ENCODE assay signal across 8 cellular contexts in the genomic region with DNA sequence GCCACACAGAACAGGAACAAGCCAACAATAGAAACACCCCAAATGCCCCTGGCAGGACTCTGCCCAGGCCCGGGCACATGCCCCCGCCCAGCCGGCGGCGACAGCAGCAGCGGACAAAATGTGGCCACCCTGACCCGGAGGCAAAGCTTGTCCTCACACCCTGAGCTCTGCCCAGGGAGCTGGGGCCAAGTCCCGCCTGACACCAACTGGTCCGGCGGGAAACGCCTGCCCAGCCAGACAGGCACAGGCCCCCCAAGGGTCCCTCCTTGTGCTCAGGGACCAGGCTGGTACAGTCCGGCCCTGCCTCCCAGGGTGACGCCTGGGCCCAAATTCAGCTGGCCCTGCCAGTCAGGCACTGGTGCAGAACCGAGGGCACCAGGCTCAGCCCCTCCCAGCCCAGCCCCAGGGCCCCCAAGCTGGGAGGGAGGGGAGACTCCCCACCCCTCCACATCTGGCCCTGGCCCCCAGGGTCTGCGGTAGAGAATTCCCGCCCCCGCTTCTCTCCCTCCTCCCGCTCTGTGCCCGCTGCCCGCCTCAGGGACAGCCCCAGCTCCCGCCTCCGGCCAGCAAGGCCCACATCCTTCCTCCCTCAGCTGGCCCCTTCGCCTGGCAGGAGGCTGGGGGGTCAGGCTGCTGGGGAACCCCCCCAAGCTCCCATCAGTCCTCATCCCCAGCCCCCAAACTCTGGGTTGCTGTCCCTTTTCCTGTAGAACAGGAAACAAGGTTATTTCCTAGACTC. TPM values are rescaled to one million over a fixed set of nuclear protein-coding genes. Genes with fewer than 3 reads are reported as not detected.
DNase-seq lines count a peak whose midpoint lies in the region; ATAC-seq and TF ChIP-seq lines count a peak whose summit lies in the region.

No MANE protein-coding gene starts in this region.

- no peaks in the 10 kb centered on the region for H3F3A ChIP-seq in neural cell (ENCODE audit: insufficient read depth, low read length, poor library complexity, severe bottlenecking)

- no peaks in the 10 kb centered on the region for H3K27me3 Mint-ChIP-seq in T-helper 17 cell

- peak overlapping the region; percentile 78 for H3K27ac ChIP-seq in neural cell (ENCODE audit: low read length)

- H3K4me3 Mint-ChIP-seq in T-helper 17 cell, result peak overlapping the region; percentile 85

- peak overlapping the region; percentile 96 for H3K9ac ChIP-seq in neural cell (ENCODE audit: low read length)

- H4K20me1 ChIP-seq in neural cell (ENCODE audit: insufficient read depth), result peaks cover 57% of the 10 kb centered on the region

- H3K79me2 ChIP-seq in neural cell (replicated peaks; ENCODE audit: insufficient read depth, low read length), result peaks cover 70% of the 10 kb centered on the region

- H2AFZ ChIP-seq in neural cell (ENCODE audit: low read depth, low read length), result no peak overlapping the region

- no peaks in the 10 kb centered on the region for H3K9me2 ChIP-seq in neural cell (ENCODE audit: insufficient read depth, low read length)

- H3K4me3 ChIP-seq in fibroblast of mammary gland (ENCODE audit: control insufficient read depth, low read depth, low read length) (peak overlapping the region; percentile 89), neural cell (ENCODE audit: low read length) (peak overlapping the region; percentile 97)

- TF ChIP-seq RAD21 in neural cell (conservative IDR thresholded peaks at IDR 0.05), result no peak

- no peak for TF ChIP-seq CTCF in fibroblast of mammary gland (conservative IDR thresholded peaks at IDR 0.05; ENCODE audit: control insufficient read depth, insufficient read depth, low read depth, low read length)
- TF ChIP-seq CTCF in neural cell (IDR thresholded peaks at IDR 0.05; ENCODE audit: poor library complexity, severe bottlenecking), result no peak

- no peaks in the 10 kb centered on the region for H3K9me3 ChIP-seq in T-helper 17 cell (ENCODE audit: control insufficient read depth, low read length, poor library complexity, severe bottlenecking)
- H3K9me3 ChIP-seq in neural cell (ENCODE audit: low read length), result no peaks in the 10 kb centered on the region

- no peaks in the 10 kb centered on the region for H3K36me3 ChIP-seq in neural cell (ENCODE audit: insufficient read depth, low read length)

- H3K27ac Mint-ChIP-seq in T-helper 17 cell, result peak overlapping the region; percentile 77

- DNase-seq in NCI-H1092 treated with DMSO at 0.1 percent for 48 hours (lab: John Stamatoyannopoulos, UW) (peak; percentile 40), NCI-H1092 (lab: John Stamatoyannopoulos, UW) (no peak), T-helper 17 cell (no peak), fibroblast of mammary gland (ENCODE audit: low read depth) (no peak), ACHN (no peak)
- no peak for DNase-seq in NK-92 treated with Interleukin-12 subunit alpha and Interleukin-12 subunit beta, amount 100 ng/mL, for 24 hours (lab: John Stamatoyannopoulos, UW)

- H3K4me2 ChIP-seq in neural cell (ENCODE audit: low read length), result peak overlapping the region; percentile 91

- in situ Hi-C loops in ACHN (cut with HindIII; ENCODE audit: low pct_ligation_motif_present, low pct_unique_long_range_greater_than_20kb, low sequenced_read_pairs), result no loop called here

- no peaks in the 10 kb centered on the region for H3K27me3 ChIP-seq in neural cell (ENCODE audit: insufficient read depth, low read depth, low read length)

- H3K36me3 Mint-ChIP-seq in T-helper 17 cell (ENCODE audit: low read depth), result peaks cover 2% of the 10 kb centered on the region

- ATAC-seq in T-helper 17 cell (no peak), HG03108 (IDR thresholded peaks at IDR 0.05; ENCODE audit: unreplicated experiment) (no peak)

- peaks cover 52% of the 10 kb centered on the region for H3K4me1 Mint-ChIP-seq in T-helper 17 cell

- no peak for TF ChIP-seq EP300 in neural cell (conservative IDR thresholded peaks at IDR 0.05; ENCODE audit: poor library complexity, severe bottlenecking)

TF ChIP-seq in neural cell, 6 proteins besides CTCF, POLR2A, EP300 and RAD21:
- no peak for TF ChIP-seq REST (IDR thresholded peaks at IDR 0.05; ENCODE audit: borderline replicate concordance)
- no peak for TF ChIP-seq TAF1 (IDR thresholded peaks at IDR 0.05; ENCODE audit: low read depth)
- no peak for TF ChIP-seq SMC3 (conservative IDR thresholded peaks at IDR 0.05; ENCODE audit: poor library complexity)
- TF ChIP-seq MXI1 (conservative IDR thresholded peaks at IDR 0.05; ENCODE audit: poor library complexity, severe bottlenecking), result no peak
TF ChIP-seq in neural cell: peak in this region for 0.

RNA-seq across cellular contexts. Expression of gene AHDC1, which starts 2.0 kb away (rescaled TPM):
- 10 to 100 TPM; 15.9 to 18.7 TPM for total RNA-seq in T-helper 17 cell
- 5.3 and 18.4 TPM in 2 replicates for polyA plus RNA-seq in neural cell
- polyA minus RNA-seq in neural cell, result 28.0 and 30.7 TPM in 2 replicates

RNA-seq across cellular contexts. Expression of gene FGR, which starts 33.0 kb away (rescaled TPM):
- total RNA-seq in T-helper 17 cell, result 10 to 100 TPM in 1 of 2 donors, 1 to 10 TPM in 1; 3.3 to 12.6 TPM
- polyA plus RNA-seq in neural cell, result not detected in 2 replicates
- not detected in 2 replicates for polyA minus RNA-seq in neural cell
